In genomic region chr16:30581462-30581861, GRCh38 we compare ENCODE assay signal across 29 cellular contexts.
"Had no signal": no experiment of that assay in that cellular context is flagged by ENCODE, and none has a peak within 500 bp of the region (broad histone marks: within the 10 kb centered on the region; RNA-seq: fewer than 3 reads in every experiment).

No MANE protein-coding gene starts in this region.

- H3K27ac ChIP-seq: colonic mucosa, epithelial cell of prostate, left ventricle myocardium inferior, prostate gland, right atrium auricular region, sigmoid colon, stomach, thyroid gland, vagina had no signal

- H3K4me3 Mint-ChIP-seq: dendritic cell treated with granulocyte-macrophage colony-stimulating factor and Interleukin-4, amounts not matched to agents 40 ng/mL and 50 ng/mL, for 4 days; endodermal cell; immature natural killer cell; memory B cell; natural killer cell treated with Interleukin-12 subunit alpha and Interleukin-12 subunit beta and Interleukin-15 and Interleukin-18, amount 100 ng/mL, for 72 hours; stimulated activated effector memory CD8-positive, alpha-beta T cell treated with anti-CD3 and anti-CD28 coated beads, Interleukin-12 subunit alpha, Interleukin-12 subunit beta, amount 100 ng/mL, for 72 hours had no signal

- H3K27me3 ChIP-seq: colonic mucosa, right atrium auricular region, sigmoid colon, stomach, thyroid gland, vagina had no signal

- H3K4me3 ChIP-seq: colonic mucosa, left ventricle myocardium inferior, lung, prostate gland, right atrium auricular region, sigmoid colon, stomach, thyroid gland, vagina had no signal

- H3K27ac Mint-ChIP-seq: dendritic cell treated with granulocyte-macrophage colony-stimulating factor and Interleukin-4, amounts not matched to agents 40 ng/mL and 50 ng/mL, for 4 days; endodermal cell; immature natural killer cell; memory B cell; naive B cell; stimulated activated effector memory CD8-positive, alpha-beta T cell treated with anti-CD3 and anti-CD28 coated beads, Interleukin-12 subunit alpha, Interleukin-12 subunit beta, amount 100 ng/mL, for 72 hours had no signal

- H3K36me3 Mint-ChIP-seq: natural killer cell treated with Interleukin-12 subunit alpha and Interleukin-12 subunit beta and Interleukin-15 and Interleukin-18, amount 100 ng/mL, for 72 hours had no signal

- H3K9me3 ChIP-seq: colonic mucosa, left ventricle myocardium inferior, prostate gland, right atrium auricular region, sigmoid colon, stomach, thyroid gland, vagina had no signal

- ATAC-seq: esophagus mucosa; left colon; natural killer cell treated with Interleukin-12 subunit alpha and Interleukin-12 subunit beta and Interleukin-15 and Interleukin-18, amount 100 ng/mL, for 72 hours; stimulated activated effector memory CD8-positive, alpha-beta T cell treated with anti-CD3 and anti-CD28 coated beads, Interleukin-12 subunit alpha, Interleukin-12 subunit beta, amount 100 ng/mL, for 72 hours had no signal

- DNase-seq: colonic mucosa; effector CD8-positive, alpha-beta T cell; endodermal cell; foreskin melanocyte; hypothalamus; immature natural killer cell; islet precursor cell; kidney glomerular epithelial cell; left colon; left ventricle myocardium inferior; naive B cell; nucleus accumbens; sigmoid colon; stimulated activated CD4-positive, alpha-beta T cell treated with anti-CD3 and anti-CD28 coated beads, Interleukin-2, amount 100 ng/mL, for 24 hours; stimulated activated CD4-positive, alpha-beta T cell treated with anti-CD3 and anti-CD28 coated beads, Interleukin-4, amount 100 ng/mL, for 24 hours; stimulated activated naive CD4-positive, alpha-beta T cell treated with Interleukin-2 at 50 U/mL for 16 hours; stomach; thyroid gland; trophoblast cell had no signal

- H3K9me3 Mint-ChIP-seq: dendritic cell treated with granulocyte-macrophage colony-stimulating factor and Interleukin-4, amounts not matched to agents 40 ng/mL and 50 ng/mL, for 4 days; endodermal cell; immature natural killer cell; memory B cell; naive B cell; natural killer cell treated with Interleukin-12 subunit alpha and Interleukin-12 subunit beta and Interleukin-15 and Interleukin-18, amount 100 ng/mL, for 72 hours; stimulated activated effector memory CD8-positive, alpha-beta T cell treated with anti-CD3 and anti-CD28 coated beads, Interleukin-12 subunit alpha, Interleukin-12 subunit beta, amount 100 ng/mL, for 72 hours had no signal

- H3K27me3 Mint-ChIP-seq: dendritic cell treated with granulocyte-macrophage colony-stimulating factor and Interleukin-4, amounts not matched to agents 40 ng/mL and 50 ng/mL, for 4 days; memory B cell; naive B cell; natural killer cell treated with Interleukin-12 subunit alpha and Interleukin-12 subunit beta and Interleukin-15 and Interleukin-18, amount 100 ng/mL, for 72 hours had no signal

- H3K36me3 ChIP-seq: colonic mucosa had no signal

- H3K4me1 ChIP-seq: colonic mucosa had no signal
